ENCODE assay signal across 25 cellular contexts in genomic region chr3:123760817-123761216, GRCh38.
"Had no signal": no experiment of that assay in that cellular context is flagged by ENCODE, and none has a peak within 500 bp of the region (broad histone marks: within the 10 kb centered on the region; RNA-seq: fewer than 3 reads in every experiment).

No MANE protein-coding gene starts in this region.

- H3K4me3 Mint-ChIP-seq: activated CD8-positive, alpha-beta T cell treated with anti-CD3 and anti-CD28 coated beads for 36 hours; activated naive CD4-positive, alpha-beta T cell treated with anti-CD3 and anti-CD28 coated beads, Interleukin-2, amount 50 U/mL, for 24 hours; activated T-cell treated with anti-CD3 and anti-CD28 coated beads, Interleukin-2, amount 50 U/mL, for 24 hours; activated T-helper 1 cell treated with anti-CD3 and anti-CD28 coated beads, Interleukin-12 subunit alpha, Interleukin-12 subunit beta, Interleukin-2, Interleukin-4 antibody, amounts not matched to agents 30 ng/mL and 10 ng/mL and 1 ng/mL, durations not matched to agents 14 hours and 24 hours and 36 hours; brain had no signal

- H3K4me3 ChIP-seq: ascending aorta, SK-N-MC had no signal

- H3K4me2 ChIP-seq: KMS-11 had no signal

- H3K9ac ChIP-seq: KMS-11 had no signal

- H3K36me3 ChIP-seq: ascending aorta had no signal

- H3K9me3 Mint-ChIP-seq: activated CD8-positive, alpha-beta T cell treated with anti-CD3 and anti-CD28 coated beads for 36 hours; activated naive CD4-positive, alpha-beta T cell treated with anti-CD3 and anti-CD28 coated beads, Interleukin-2, amount 50 U/mL, for 24 hours; activated T-cell treated with anti-CD3 and anti-CD28 coated beads, Interleukin-2, amount 50 U/mL, for 24 hours; activated T-helper 1 cell treated with anti-CD3 and anti-CD28 coated beads, Interleukin-12 subunit alpha, Interleukin-12 subunit beta, Interleukin-2, Interleukin-4 antibody, amounts not matched to agents 30 ng/mL and 10 ng/mL and 1 ng/mL, durations not matched to agents 14 hours and 24 hours and 36 hours had no signal

- H3K27ac Mint-ChIP-seq: activated CD8-positive, alpha-beta T cell treated with anti-CD3 and anti-CD28 coated beads for 36 hours; activated naive CD4-positive, alpha-beta T cell treated with anti-CD3 and anti-CD28 coated beads, Interleukin-2, amount 50 U/mL, for 24 hours; activated T-cell treated with anti-CD3 and anti-CD28 coated beads, Interleukin-2, amount 50 U/mL, for 24 hours; activated T-helper 1 cell treated with anti-CD3 and anti-CD28 coated beads, Interleukin-12 subunit alpha, Interleukin-12 subunit beta, Interleukin-2, Interleukin-4 antibody, amounts not matched to agents 30 ng/mL and 10 ng/mL and 1 ng/mL, durations not matched to agents 14 hours and 24 hours and 36 hours; brain had no signal

- H3K4me1 Mint-ChIP-seq: activated naive CD4-positive, alpha-beta T cell treated with anti-CD3 and anti-CD28 coated beads, Interleukin-2, amount 50 U/mL, for 24 hours had no signal

- ATAC-seq: activated CD4-positive, CD25-positive, alpha-beta regulatory T cell treated with anti-CD3 and anti-CD28 coated beads, Interleukin-2, amount 50 U/mL, for 24 hours; activated CD8-positive, alpha-beta T cell treated with anti-CD3 and anti-CD28 coated beads for 36 hours; Panc1; Right ventricle myocardium inferior had no signal

- H3K27me3 ChIP-seq: ascending aorta had no signal

- DNase-seq: activated CD4-positive, alpha-beta T cell treated with anti-CD3 and anti-CD28 coated beads for 4 hours; activated CD8-positive, alpha-beta memory T cell treated with anti-CD3 and anti-CD28 coated beads, Interleukin-2, amount 50 U/mL, for 48 hours; activated CD8-positive, alpha-beta T cell treated with anti-CD3 and anti-CD28 coated beads for 36 hours; activated effector memory CD4-positive, alpha-beta T cell treated with Interleukin-2 at 50 U/mL for 16 hours; activated naive CD4-positive, alpha-beta T cell; activated T-cell treated with anti-CD3 and anti-CD28 coated beads, Interleukin-2, amount 50 U/mL, for 24 hours; amniotic stem cell; NCI-H1092; NCI-H1417; NCI-H2029 treated with DMSO at 0.1 percent for 48 hours; NCI-H510A treated with DMSO at 0.1 percent for 48 hours; NCI-H69; NK-92 treated with Interleukin-12 subunit alpha and Interleukin-12 subunit beta, amount 100 ng/mL, for 24 hours; OCI-M1; RPMI8226; SW 1271 had no signal

- H3K36me3 Mint-ChIP-seq: activated naive CD4-positive, alpha-beta T cell treated with anti-CD3 and anti-CD28 coated beads, Interleukin-2, amount 50 U/mL, for 24 hours; brain had no signal

- H3K27ac ChIP-seq: KMS-11, SK-N-MC had no signal
